In genomic region chr4:130563185-130563890, GRCh38 we compare ENCODE assay signal across 8 cellular contexts.
DNase-seq lines count a peak whose midpoint lies in the region; ATAC-seq and TF ChIP-seq lines count a peak whose summit lies in the region.

No MANE protein-coding gene starts in this region.

- in situ Hi-C loops in ACHN (cut with HindIII; ENCODE audit: low pct_ligation_motif_present, low pct_unique_long_range_greater_than_20kb, low sequenced_read_pairs): no loop called here

- H3K36me3 ChIP-seq in adipocyte (ENCODE audit: control insufficient read depth, insufficient read depth, low read length, severe bottlenecking): no peaks in the 10 kb centered on the region

- no peaks in the 10 kb centered on the region for H3K27me3 ChIP-seq in adipocyte (replicated peaks; ENCODE audit: control insufficient read depth, insufficient read depth, low read length)

- H3K9ac ChIP-seq in adipocyte (ENCODE audit: low read length): peak overlapping the region; percentile 58

- no peaks in the 10 kb centered on the region for H3K9me3 ChIP-seq in adipocyte (ENCODE audit: control insufficient read depth, low read length)

- no peak for ATAC-seq in GM21528 (IDR thresholded peaks at IDR 0.05; ENCODE audit: low FRiP score, unreplicated experiment)

- DNase-seq in ACHN (peak; percentile 72), LNCaP clone FGC (ENCODE audit: low read depth) (no peak), adipocyte (ENCODE audit: low read depth) (peak; percentile 95), hypothalamus (lab: John Stamatoyannopoulos, UW) (peak in 37 of 51 donors; percentile 0 to 46 (median 10)), smooth muscle cell of the brain vasculature (ENCODE audit: low read depth, low spot score) (peak; percentile 67)
- DNase-seq in stimulated activated CD4-positive, alpha-beta T cell treated with anti-CD3 and anti-CD28 coated beads, Interleukin-4, amount 100 ng/mL, for 24 hours: no peak
- no peak for DNase-seq in stimulated activated CD4-positive, alpha-beta T cell treated with anti-CD3 and anti-CD28 coated beads, Interleukin-12 subunit alpha, Interleukin-12 subunit beta, amount 100 ng/mL, for 4 hours

- H3K4me3 ChIP-seq in LNCaP clone FGC (ENCODE audit: low read depth, low read length): peak overlapping the region; percentile 28
- H3K4me3 ChIP-seq in adipocyte (ENCODE audit: low read length): peak overlapping the region; percentile 77

- peak; percentile 58; the same call in 1 of the 2 replicates for TF ChIP-seq CTCF in LNCaP clone FGC (IDR thresholded peaks at IDR 0.05; ENCODE audit: control insufficient read depth, extremely low read depth, insufficient read depth)

- peaks cover 9% of the 10 kb centered on the region for H3K4me1 ChIP-seq in adipocyte (ENCODE audit: control insufficient read depth, insufficient read depth, low read length)

Comparison
In these comparisons a context has a peak if more than half of its experiments do, and no peak if none do; other contexts are left out.
1. DNase-seq: peak in ACHN (single experiment), adipocyte (single experiment), hypothalamus (37 of 51) and smooth muscle cell of the brain vasculature (single experiment); none in LNCaP clone FGC (single experiment), stimulated activated CD4-positive, alpha-beta T cell treated with anti-CD3 and anti-CD28 coated beads, Interleukin-4, amount 100 ng/mL, for 24 hours (single experiment) and stimulated activated CD4-positive, alpha-beta T cell treated with anti-CD3 and anti-CD28 coated beads, Interleukin-12 subunit alpha, Interleukin-12 subunit beta, amount 100 ng/mL, for 4 hours (single experiment).